Comparison of ENCODE assay signal across 8 cellular contexts in genomic region chr2:95121495-95122196, GRCh38. TPM values are rescaled to one million over a fixed set of nuclear protein-coding genes. Genes with fewer than 3 reads are reported as not detected.
DNase-seq lines count a peak whose midpoint lies in the region; ATAC-seq lines count a peak whose summit lies in the region.

TSS of gene MRPS5 (minus strand) at chr2:95121808. CDS start at chr2:95121791, 17 bp downstream.

- peak within 1 kb of the TSS; percentile 76 for H3K27ac ChIP-seq in CD4-positive, CD25-positive, alpha-beta regulatory T cell (ENCODE audit: insufficient read depth, low read length, poor library complexity, severe bottlenecking)
- peak within 1 kb of the TSS; percentile 88 for H3K27ac ChIP-seq in effector memory CD4-positive, alpha-beta T cell (ENCODE audit: insufficient read depth, low read length, poor library complexity, severe bottlenecking)
- H3K27ac ChIP-seq in mesenchymal stem cell (ENCODE audit: low read length, poor library complexity, severe bottlenecking), result peak within 1 kb of the TSS; percentile 89

- ATAC-seq in CD4-positive, CD25-positive, alpha-beta regulatory T cell (ENCODE audit: low read depth in 2 of 2), result peak; percentile 91 to 94
- ATAC-seq in GM19372 (IDR thresholded peaks at IDR 0.05; ENCODE audit: low read depth, unreplicated experiment), result peak; percentile 88
- ATAC-seq in HG03521 (IDR thresholded peaks at IDR 0.05; ENCODE audit: unreplicated experiment), result peak; percentile 92

- peak within 1 kb of the TSS; percentile 94 for H2AFZ ChIP-seq in mesenchymal stem cell (ENCODE audit: low read depth, low read length)

- H2BK5ac ChIP-seq in mesenchymal stem cell (ENCODE audit: low read depth, low read length, poor library complexity, severe bottlenecking), result peak within 1 kb of the TSS; percentile 99

- peak within 1 kb of the TSS; percentile 99 for H4K8ac ChIP-seq in mesenchymal stem cell (ENCODE audit: low read length)

- H3K4me1 Mint-ChIP-seq in CD4-positive, CD25-positive, alpha-beta regulatory T cell, result peaks cover 32 to 50% (median 38%) of the 10 kb centered on the region in 4 donors

- under 1% methylated on average over 67 of the region's 76 CpGs for WGBS in mesenchymal stem cell

- peak within 1 kb of the TSS; percentile 50 for H2BK120ac ChIP-seq in mesenchymal stem cell (ENCODE audit: low read depth, low read length)

- no peaks in the 10 kb centered on the region for H3K27me3 ChIP-seq in CD4-positive, CD25-positive, alpha-beta regulatory T cell (ENCODE audit: control insufficient read depth, insufficient read depth, low read length)
- H3K27me3 ChIP-seq in effector memory CD4-positive, alpha-beta T cell (replicated peaks; ENCODE audit: control insufficient read depth, insufficient read depth, low read length, poor library complexity, severe bottlenecking), result no peaks in the 10 kb centered on the region
- no peaks in the 10 kb centered on the region for H3K27me3 ChIP-seq in mesenchymal stem cell (ENCODE audit: control insufficient read depth in 1 of 2, insufficient read depth in 1 of 2, low read length in 2 of 2)

- H3K27ac Mint-ChIP-seq in CD4-positive, CD25-positive, alpha-beta regulatory T cell, result peak within 1 kb of the TSS; percentile 93 to 96 (median 95)

- peaks cover 3% of the 10 kb centered on the region for H3K36me3 Mint-ChIP-seq in CD4-positive, CD25-positive, alpha-beta regulatory T cell

- H3K9me3 ChIP-seq in CD4-positive, CD25-positive, alpha-beta regulatory T cell (ENCODE audit: control insufficient read depth in 2 of 2, low read length in 2 of 2), result no peaks in the 10 kb centered on the region
- no peaks in the 10 kb centered on the region for H3K9me3 ChIP-seq in effector memory CD4-positive, alpha-beta T cell (ENCODE audit: control insufficient read depth, low read length)
- H3K9me3 ChIP-seq in mesenchymal stem cell (ENCODE audit: control insufficient read depth, low read length), result no peaks in the 10 kb centered on the region

- peak within 1 kb of the TSS; percentile 99 for H4K91ac ChIP-seq in mesenchymal stem cell (ENCODE audit: low read length)

- H3K23ac ChIP-seq in mesenchymal stem cell (ENCODE audit: low read length in 2 of 2), result peak within 1 kb of the TSS in 1 of 2 experiments; percentile 81

- H3K4ac ChIP-seq in mesenchymal stem cell (ENCODE audit: low read depth in 1 of 2, low read length in 2 of 2), result peak within 1 kb of the TSS; percentile 92 to 96

- peak within 1 kb of the TSS; percentile 99 for H3K9ac ChIP-seq in mesenchymal stem cell (ENCODE audit: low read length)

- H2AK5ac ChIP-seq in mesenchymal stem cell (ENCODE audit: low read length, severe bottlenecking), result no peak within 1 kb of the TSS

- peak within 1 kb of the TSS; percentile 96 to 100 (median 98) for H3K4me3 Mint-ChIP-seq in CD4-positive, CD25-positive, alpha-beta regulatory T cell

- H3K27me3 Mint-ChIP-seq in CD4-positive, CD25-positive, alpha-beta regulatory T cell, result no peaks in the 10 kb centered on the region

- H2BK12ac ChIP-seq in mesenchymal stem cell (ENCODE audit: low read length in 2 of 2), result peak within 1 kb of the TSS in 1 of 2 experiments; percentile 89

- H3K9me3 Mint-ChIP-seq in CD4-positive, CD25-positive, alpha-beta regulatory T cell, result peaks cover 0 to 1% (median 0%) of the 10 kb centered on the region in 7 donors

- H3K36me3 ChIP-seq in CD4-positive, CD25-positive, alpha-beta regulatory T cell (ENCODE audit: control insufficient read depth, insufficient read depth, low read length), result peaks cover 8% of the 10 kb centered on the region
- no peaks in the 10 kb centered on the region for H3K36me3 ChIP-seq in effector memory CD4-positive, alpha-beta T cell (ENCODE audit: control insufficient read depth, insufficient read depth, low read length)
- H3K36me3 ChIP-seq in mesenchymal stem cell (ENCODE audit: control insufficient read depth in 1 of 2, insufficient read depth in 2 of 2, low read depth in 1 of 2, low read length in 2 of 2), result peaks cover 9 to 10% of the 10 kb centered on the region in 2 experiments

- H3K4me1 ChIP-seq in CD4-positive, CD25-positive, alpha-beta regulatory T cell (ENCODE audit: control insufficient read depth, insufficient read depth, low read length, poor library complexity, severe bottlenecking), result peaks cover 31% of the 10 kb centered on the region
- H3K4me1 ChIP-seq in effector memory CD4-positive, alpha-beta T cell (ENCODE audit: control insufficient read depth, insufficient read depth, low read length, poor library complexity, severe bottlenecking), result peaks cover 10% of the 10 kb centered on the region
- peaks cover 12% of the 10 kb centered on the region for H3K4me1 ChIP-seq in mesenchymal stem cell (ENCODE audit: control insufficient read depth, insufficient read depth, low read depth, low read length)

- peak; percentile 75 to 82 (median 78) for DNase-seq in CD4-positive, CD25-positive, alpha-beta regulatory T cell
- peak; percentile 4 for DNase-seq in NK-92 (lab: John Stamatoyannopoulos, UW; ENCODE audit: unreplicated experiment)
- peak; percentile 98 for DNase-seq in activated CD8-positive, alpha-beta memory T cell treated with anti-CD3 and anti-CD28 coated beads for 24 hours
- DNase-seq in effector memory CD4-positive, alpha-beta T cell, result peak; percentile 63 to 73 (median 70)
- peak; percentile 74 for DNase-seq in mesenchymal stem cell
- peak; percentile 78 for DNase-seq in stimulated activated CD8-positive, alpha-beta memory T cell treated with anti-CD3 and anti-CD28 coated beads, Interleukin-12 subunit alpha, Interleukin-12 subunit beta, amount 100 ng/mL, for 4 hours (ENCODE audit: low read depth)

- H3K79me1 ChIP-seq in mesenchymal stem cell (replicated peaks; ENCODE audit: low read length, poor library complexity, severe bottlenecking), result peaks cover 7% of the 10 kb centered on the region

- peak within 1 kb of the TSS; percentile 97 for H3K4me3 ChIP-seq in CD4-positive, CD25-positive, alpha-beta regulatory T cell (ENCODE audit: low read depth, low read length)
- H3K4me3 ChIP-seq in effector memory CD4-positive, alpha-beta T cell (ENCODE audit: insufficient read depth, low read depth, low read length, poor library complexity, severe bottlenecking), result peak within 1 kb of the TSS; percentile 98
- peak within 1 kb of the TSS; percentile 90 to 100 for H3K4me3 ChIP-seq in mesenchymal stem cell (ENCODE audit: insufficient read depth in 1 of 2, low read depth in 1 of 2, low read length in 2 of 2)

- H3K4me2 ChIP-seq in mesenchymal stem cell (ENCODE audit: low read length, poor library complexity, severe bottlenecking), result peak within 1 kb of the TSS; percentile 90

- peak within 1 kb of the TSS; percentile 85 to 94 for H3K18ac ChIP-seq in mesenchymal stem cell (ENCODE audit: low read depth in 1 of 2, low read length in 2 of 2)

- H3K14ac ChIP-seq in mesenchymal stem cell (ENCODE audit: low read length in 2 of 2), result peak within 1 kb of the TSS in 1 of 2 experiments; percentile 94

- H2BK15ac ChIP-seq in mesenchymal stem cell (ENCODE audit: low read depth, poor library complexity, severe bottlenecking), result peak within 1 kb of the TSS; percentile 93

RNA-seq across cellular contexts. Expression of gene MRPS5, which starts in this region (rescaled TPM):
- 31.2 TPM for total RNA-seq in CD4-positive, CD25-positive, alpha-beta regulatory T cell
- 10 to 100 TPM; 36.6 to 46.4 (median 43.0) TPM for polyA plus RNA-seq in CD4-positive, CD25-positive, alpha-beta regulatory T cell
- 45.2 TPM for polyA plus RNA-seq in mesenchymal stem cell (2013, experiment 1 of 2)
- polyA plus RNA-seq in mesenchymal stem cell (2013, experiment 2 of 2), result 45.1 TPM

Comparison
In these comparisons a context has a peak if more than half of its experiments do, and no peak if none do; other contexts are left out.
1. Peak in every context shown above with its lines: DNase-seq, ATAC-seq, H3K4me3 ChIP-seq and H3K27ac ChIP-seq.
2. DNase-seq: peak in every context shown above with its lines; median percentile 98 in activated CD8-positive, alpha-beta memory T cell treated with anti-CD3 and anti-CD28 coated beads for 24 hours; 78 in CD4-positive, CD25-positive, alpha-beta regulatory T cell; 78 in stimulated activated CD8-positive, alpha-beta memory T cell treated with anti-CD3 and anti-CD28 coated beads, Interleukin-12 subunit alpha, Interleukin-12 subunit beta, amount 100 ng/mL, for 4 hours; 74 in mesenchymal stem cell; 70 in effector memory CD4-positive, alpha-beta T cell; 4 in NK-92.